In genomic region chr11:77879218-77879617, GRCh38 we compare ENCODE assay signal across 10 cellular contexts. TPM values are rescaled to one million over a fixed set of nuclear protein-coding genes. Genes with fewer than 3 reads are reported as not detected.
DNase-seq lines count a peak whose midpoint lies in the region; ATAC-seq, FAIRE-seq and TF ChIP-seq lines count a peak whose summit lies in the region.
"Had no signal": no experiment of that assay in that cellular context is flagged by ENCODE, and none has a peak within 500 bp of the region (broad histone marks: within the 10 kb centered on the region; RNA-seq: fewer than 3 reads in every experiment).

No MANE protein-coding gene starts in this region.

- no peak overlapping the region for H3K4me3 ChIP-seq in astrocyte (ENCODE audit: insufficient read depth, low read depth, low read length)

- CTCF ChIA-PET in activated CD4-positive, alpha-beta T cell treated with anti-CD3 and anti-CD28 coated beads, Interleukin-2, amount 10 ng/mL, durations not matched to agents 7 days and 5 days (lab: Charles Lee) = no interaction called here

- H3K9me3 ChIP-seq in astrocyte (ENCODE audit: insufficient read depth, low read depth, low read length) = no peaks in the 10 kb centered on the region

- H3K4me3 Mint-ChIP-seq in activated CD4-positive, alpha-beta T cell treated with anti-CD3 and anti-CD28 coated beads, Interleukin-2, amount 10 ng/mL, durations not matched to agents 7 days and 5 days = no peak overlapping the region
- no peak overlapping the region for H3K4me3 Mint-ChIP-seq in astrocyte (ENCODE audit: unreplicated experiment)
- no peak overlapping the region for H3K4me3 Mint-ChIP-seq in stimulated activated effector memory CD8-positive, alpha-beta T cell treated with anti-CD3 and anti-CD28 coated beads, Interleukin-12 subunit alpha, Interleukin-12 subunit beta, amount 100 ng/mL, for 72 hours

- TF ChIP-seq CTCF in astrocyte (IDR thresholded peaks at IDR 0.05; ENCODE audit: insufficient read depth, low read depth, low read length) = no peak

- no peak overlapping the region for H2AFZ ChIP-seq in astrocyte (ENCODE audit: low read depth, low read length)

- no peak overlapping the region for H3K9ac ChIP-seq in astrocyte (ENCODE audit: low read length)

- H3K36me3 Mint-ChIP-seq in activated CD4-positive, alpha-beta T cell treated with anti-CD3 and anti-CD28 coated beads, Interleukin-2, amount 10 ng/mL, durations not matched to agents 7 days and 5 days (ENCODE audit: low read depth) = peaks cover 41% of the 10 kb centered on the region
- H3K36me3 Mint-ChIP-seq in astrocyte (ENCODE audit: low read depth, unreplicated experiment) = peaks cover 21% of the 10 kb centered on the region
- peaks cover 79% of the 10 kb centered on the region for H3K36me3 Mint-ChIP-seq in stimulated activated effector memory CD8-positive, alpha-beta T cell treated with anti-CD3 and anti-CD28 coated beads, Interleukin-12 subunit alpha, Interleukin-12 subunit beta, amount 100 ng/mL, for 72 hours

- no peaks in the 10 kb centered on the region for H3K79me2 ChIP-seq in astrocyte (ENCODE audit: insufficient read depth, low read length)

- FAIRE-seq in astrocyte (lab: Jason Lieb, UNC) = no peak
- FAIRE-seq: endothelial cell of umbilical vein had no signal

- H3K27ac ChIP-seq in astrocyte (ENCODE audit: low read depth, low read length) = no peak overlapping the region
- H3K27ac ChIP-seq: VCaP had no signal

- POLR2A ChIA-PET in activated CD4-positive, alpha-beta T cell treated with anti-CD3 and anti-CD28 coated beads, Interleukin-2, amount 10 ng/mL, durations not matched to agents 7 days and 5 days (lab: Charles Lee) = no interaction called here

- H3K27me3 ChIP-seq in astrocyte (ENCODE audit: insufficient read depth, low read length) = no peaks in the 10 kb centered on the region

- H3K9me3 Mint-ChIP-seq in activated CD4-positive, alpha-beta T cell treated with anti-CD3 and anti-CD28 coated beads, Interleukin-2, amount 10 ng/mL, durations not matched to agents 7 days and 5 days = no peaks in the 10 kb centered on the region
- no peaks in the 10 kb centered on the region for H3K9me3 Mint-ChIP-seq in astrocyte (ENCODE audit: unreplicated experiment)
- no peaks in the 10 kb centered on the region for H3K9me3 Mint-ChIP-seq in stimulated activated effector memory CD8-positive, alpha-beta T cell treated with anti-CD3 and anti-CD28 coated beads, Interleukin-12 subunit alpha, Interleukin-12 subunit beta, amount 100 ng/mL, for 72 hours

- H3K36me3 ChIP-seq in astrocyte (ENCODE audit: insufficient read depth, low read length) = no peaks in the 10 kb centered on the region

- peak overlapping the region; percentile 47 for H3K27ac Mint-ChIP-seq in activated CD4-positive, alpha-beta T cell treated with anti-CD3 and anti-CD28 coated beads, Interleukin-2, amount 10 ng/mL, durations not matched to agents 7 days and 5 days
- H3K27ac Mint-ChIP-seq in astrocyte (ENCODE audit: unreplicated experiment) = peak overlapping the region; percentile 73
- peak overlapping the region; percentile 78 for H3K27ac Mint-ChIP-seq in stimulated activated effector memory CD8-positive, alpha-beta T cell treated with anti-CD3 and anti-CD28 coated beads, Interleukin-12 subunit alpha, Interleukin-12 subunit beta, amount 100 ng/mL, for 72 hours

- peaks cover 15% of the 10 kb centered on the region for H3K4me1 Mint-ChIP-seq in activated CD4-positive, alpha-beta T cell treated with anti-CD3 and anti-CD28 coated beads, Interleukin-2, amount 10 ng/mL, durations not matched to agents 7 days and 5 days
- H3K4me1 Mint-ChIP-seq in astrocyte (ENCODE audit: low read depth, unreplicated experiment) = peaks cover 22% of the 10 kb centered on the region
- H3K4me1 Mint-ChIP-seq in stimulated activated effector memory CD8-positive, alpha-beta T cell treated with anti-CD3 and anti-CD28 coated beads, Interleukin-12 subunit alpha, Interleukin-12 subunit beta, amount 100 ng/mL, for 72 hours = peaks cover 9% of the 10 kb centered on the region

- H4K20me1 ChIP-seq in astrocyte (ENCODE audit: insufficient read depth, low read length) = no peaks in the 10 kb centered on the region

- ATAC-seq in HG03097 (IDR thresholded peaks at IDR 0.05; ENCODE audit: low FRiP score, unreplicated experiment) = peak; percentile 57
- ATAC-seq in stimulated activated effector memory CD8-positive, alpha-beta T cell treated with anti-CD3 and anti-CD28 coated beads, Interleukin-12 subunit alpha, Interleukin-12 subunit beta, amount 100 ng/mL, for 72 hours = peak; percentile 37
- ATAC-seq in GM18517 (IDR thresholded peaks at IDR 0.05; ENCODE audit: unreplicated experiment) = no peak

- DNase-seq in activated CD4-positive, alpha-beta T cell treated with anti-CD3 and anti-CD28 coated beads, Interleukin-2, amount 10 ng/mL, durations not matched to agents 7 days and 5 days = peak; percentile 20
- DNase-seq in activated CD4-positive, alpha-beta T cell treated with anti-CD3 and anti-CD28 coated beads, Interleukin-2, amount 50 U/mL, for 48 hours = no peak
- DNase-seq in astrocyte (ENCODE audit: low read depth) = no peak
- DNase-seq in stimulated activated effector memory CD8-positive, alpha-beta T cell treated with anti-CD3 and anti-CD28 coated beads, Interleukin-12 subunit alpha, Interleukin-12 subunit beta, amount 100 ng/mL, for 72 hours (ENCODE audit: low spot score in 2 of 2) = no peak
- no peak for DNase-seq in activated CD4-positive, alpha-beta T cell treated with anti-CD3 and anti-CD28 coated beads, Interleukin-2, amount 50 U/mL, for 1 hour
- DNase-seq in stimulated activated CD8-positive, alpha-beta memory T cell treated with anti-CD3 and anti-CD28 coated beads, Interleukin-4, amount 100 ng/mL, for 48 hours = no peak

- H3K4me2 ChIP-seq in astrocyte (ENCODE audit: low read length) = no peak overlapping the region

- no peaks in the 10 kb centered on the region for H3K27me3 Mint-ChIP-seq in activated CD4-positive, alpha-beta T cell treated with anti-CD3 and anti-CD28 coated beads, Interleukin-2, amount 10 ng/mL, durations not matched to agents 7 days and 5 days
- H3K27me3 Mint-ChIP-seq in astrocyte (ENCODE audit: low read depth, unreplicated experiment) = no peaks in the 10 kb centered on the region

- H3K4me1 ChIP-seq in astrocyte (ENCODE audit: insufficient read depth, low read length) = peaks cover 8% of the 10 kb centered on the region

RNA-seq across cellular contexts. Expression of gene AAMDC, which starts 58.3 kb away (rescaled TPM):
- total RNA-seq in activated CD4-positive, alpha-beta T cell treated with anti-CD3 and anti-CD28 coated beads, Interleukin-2, amount 10 ng/mL, durations not matched to agents 7 days and 5 days = 10 to 100 TPM in 1 of 2 experiments, 1 to 10 TPM in 1; 9.8 to 18.8 TPM
- total RNA-seq in astrocyte = 49.0 and 53.1 TPM in 2 replicates

RNA-seq across cellular contexts. Expression of gene RSF1, which starts 58.7 kb away (rescaled TPM):
- total RNA-seq in activated CD4-positive, alpha-beta T cell treated with anti-CD3 and anti-CD28 coated beads, Interleukin-2, amount 10 ng/mL, durations not matched to agents 7 days and 5 days = 10 to 100 TPM; 57.8 to 62.5 TPM
- 84.0 and 95.9 TPM in 2 replicates for total RNA-seq in astrocyte
